22 cellular contexts compared by ENCODE assay signal in the genomic region with DNA sequence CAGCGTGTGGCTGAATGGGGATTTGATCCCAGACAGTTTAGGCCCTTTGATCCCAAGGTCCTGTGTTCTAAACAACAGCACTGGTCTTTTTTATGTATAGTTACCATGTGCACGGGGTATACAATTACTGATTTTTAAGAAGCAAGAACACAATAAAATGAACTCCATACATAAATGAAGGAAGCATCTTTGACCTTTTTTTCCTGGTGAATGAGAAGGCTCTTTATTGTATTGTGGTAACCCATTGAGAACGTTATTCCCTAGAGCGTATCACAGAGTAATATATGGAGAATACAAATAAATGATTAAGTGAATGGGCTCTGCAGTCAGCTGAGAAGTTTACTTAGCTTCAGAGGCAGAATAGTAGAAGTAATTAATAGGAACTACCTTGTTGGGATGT.
DNase-seq lines count a peak whose midpoint lies in the region; ATAC-seq and TF ChIP-seq lines count a peak whose summit lies in the region.
"Had no signal": no experiment of that assay in that cellular context is flagged by ENCODE, and none has a peak within 500 bp of the region (broad histone marks: within the 10 kb centered on the region; RNA-seq: fewer than 3 reads in every experiment).

No MANE protein-coding gene starts in this region.

- no peaks in the 10 kb centered on the region for H3K36me3 Mint-ChIP-seq in MCF 10A (ENCODE audit: insufficient read depth, unreplicated experiment)
- H3K36me3 Mint-ChIP-seq: CD14-positive monocyte; CD8-positive, alpha-beta memory T cell had no signal

- POLR2A ChIA-PET in MCF 10A (lab: Yijun Ruan, JAX): no interaction called here

- H3K9me3 Mint-ChIP-seq in MCF 10A (ENCODE audit: unreplicated experiment): peaks cover 44% of the 10 kb centered on the region
- H3K9me3 Mint-ChIP-seq: CD4-positive, alpha-beta T cell had no signal

- peak; percentile 51 for DNase-seq in COLO829 (ENCODE audit: low spot score)
- peak; percentile 37 for DNase-seq in DMS153 treated with DMSO at 0.1 percent for 48 hours (lab: John Stamatoyannopoulos, UW; ENCODE audit: unreplicated experiment)
- DNase-seq in dermis blood vessel endothelial cell: peak; percentile 12
- no peak for DNase-seq in MCF 10A (ENCODE audit: unreplicated experiment)
- no peak for DNase-seq in middle frontal gyrus (ENCODE audit: extremely low spot score, low spot score)
- DNase-seq: 8988T; ACHN; AML-193; BE2C; Calu3; CD4-positive, alpha-beta T cell; CD8-positive, alpha-beta memory T cell; COR-L47; DMS79; EL; GDM1; H7; HCEC 1CT had no signal

- no peaks in the 10 kb centered on the region for H3K4me1 Mint-ChIP-seq in MCF 10A (ENCODE audit: insufficient read depth, unreplicated experiment)
- H3K4me1 Mint-ChIP-seq: CD8-positive, alpha-beta memory T cell had no signal

- no TSS peak for BruUV-seq in MCF 10A (replicated peaks; lab: Mats Ljungman, UMichigan)

- intact Hi-C loops in MCF 10A (cut with micrococcal nuclease): no loop called here

- no peak overlapping the region for H3K27ac Mint-ChIP-seq in MCF 10A (ENCODE audit: low read depth, unreplicated experiment)
- H3K27ac Mint-ChIP-seq: CD14-positive monocyte; CD4-positive, alpha-beta T cell; CD8-positive, alpha-beta memory T cell had no signal

- no peak for TF ChIP-seq CTCF in MCF 10A (IDR thresholded peaks at IDR 0.05; ENCODE audit: unreplicated experiment)

- no peak for ATAC-seq in GM18907 (IDR thresholded peaks at IDR 0.05; ENCODE audit: unreplicated experiment)
- ATAC-seq: A549, GM12878 had no signal

- CTCF ChIA-PET in MCF 10A (lab: Yijun Ruan, JAX): no interaction called here

- H3K27me3 Mint-ChIP-seq in MCF 10A (ENCODE audit: insufficient read depth, unreplicated experiment): no peaks in the 10 kb centered on the region
- H3K27me3 Mint-ChIP-seq: CD4-positive, alpha-beta T cell; CD8-positive, alpha-beta memory T cell had no signal

- no peak overlapping the region for H3K4me3 Mint-ChIP-seq in MCF 10A (ENCODE audit: unreplicated experiment)
- H3K4me3 Mint-ChIP-seq: CD14-positive monocyte; CD4-positive, alpha-beta T cell; CD8-positive, alpha-beta memory T cell had no signal

Comparison
In these comparisons a context has a peak if more than half of its experiments do, and no peak if none do; other contexts are left out.
1. DNase-seq: peak in COLO829 (single experiment), DMS153 treated with DMSO at 0.1 percent for 48 hours (single experiment) and dermis blood vessel endothelial cell (single experiment); none in MCF 10A (single experiment) and middle frontal gyrus (single experiment).